In genomic region chr10:3197354-3198003, GRCh38 we compare ENCODE assay signal across 8 cellular contexts. TPM values are rescaled to one million over a fixed set of nuclear protein-coding genes. Genes with fewer than 3 reads are reported as not detected.
DNase-seq lines count a peak whose midpoint lies in the region; ATAC-seq and TF ChIP-seq lines count a peak whose summit lies in the region.

No MANE protein-coding gene starts in this region.

- ATAC-seq in HG03521 (IDR thresholded peaks at IDR 0.05; ENCODE audit: unreplicated experiment): peak; percentile 56

- peak overlapping the region; percentile 21 for H3K27ac ChIP-seq in epithelial cell of prostate

- DNase-seq in AG10803 (ENCODE audit: low read depth): peak; percentile 88
- peak; percentile 49 for DNase-seq in GM19238 (ENCODE audit: insufficient read length, low spot score)
- peak; percentile 60 for DNase-seq in NOMO-1 treated with DMSO at 0.1 percent for 48 hours (lab: John Stamatoyannopoulos, UW; ENCODE audit: unreplicated experiment)
- peak; percentile 39 for DNase-seq in activated T-cell treated with anti-CD3 and anti-CD28 coated beads for 1 hour (ENCODE audit: low read depth)
- DNase-seq in epithelial cell of prostate (ENCODE audit: low read depth, low spot score): peak; percentile 54
- peak; percentile 93 for DNase-seq in myocyte (ENCODE audit: low read depth)
- DNase-seq in stimulated activated CD8-positive, alpha-beta memory T cell treated with anti-CD3 and anti-CD28 coated beads, Interleukin-4, amount 100 ng/mL, for 4 hours (ENCODE audit: low read depth in 2 of 2, low spot score in 1 of 2): peak; percentile 33 to 55

- H3K4me3 ChIP-seq in AG10803 (ENCODE audit: low read length): peak overlapping the region; percentile 54

- peak; percentile 88 for TF ChIP-seq CTCF in AG10803 (conservative IDR thresholded peaks at IDR 0.05; ENCODE audit: low read length)

RNA-seq across cellular contexts. Expression of gene PITRM1, which starts 24.9 kb away (rescaled TPM):
- 96.1 and 115 TPM in 2 replicates for total RNA-seq in myocyte
- 70.9 TPM for polyA plus RNA-seq in myocyte (2012)

Comparison
In these comparisons a context has a peak if more than half of its experiments do, and no peak if none do; other contexts are left out.
1. Peak in every context shown above with its lines: DNase-seq, ATAC-seq, H3K4me3 ChIP-seq and H3K27ac ChIP-seq.
2. DNase-seq: peak in every context shown above with its lines; median percentile 93 in myocyte; 88 in AG10803; 60 in NOMO-1 treated with DMSO at 0.1 percent for 48 hours; 54 in epithelial cell of prostate; 49 in GM19238; 44 in stimulated activated CD8-positive, alpha-beta memory T cell treated with anti-CD3 and anti-CD28 coated beads, Interleukin-4, amount 100 ng/mL, for 4 hours; 39 in activated T-cell treated with anti-CD3 and anti-CD28 coated beads for 1 hour.